In genomic region chr9:131678499-131679111, GRCh38 we compare ENCODE assay signal across 8 cellular contexts.
DNase-seq lines count a peak whose midpoint lies in the region; ATAC-seq and TF ChIP-seq lines count a peak whose summit lies in the region.

No MANE protein-coding gene starts in this region.

- no peak for TF ChIP-seq CTCF in mesothelial cell of epicardium (IDR thresholded peaks at IDR 0.05; ENCODE audit: unreplicated experiment)

- H3K4me1 ChIP-seq in ectodermal cell (ENCODE audit: control insufficient read depth, insufficient read depth, low read length), result peaks cover 28% of the 10 kb centered on the region

- no peaks in the 10 kb centered on the region for H3K36me3 Mint-ChIP-seq in mesothelial cell of epicardium

- no peak overlapping the region for H3K4me3 Mint-ChIP-seq in mesothelial cell of epicardium

- no peaks in the 10 kb centered on the region for H3K9me3 Mint-ChIP-seq in mesothelial cell of epicardium

- peak overlapping the region; percentile 39 for H3K27ac ChIP-seq in ectodermal cell (ENCODE audit: insufficient read depth, low read depth, low read length, poor library complexity, severe bottlenecking)

- no peaks in the 10 kb centered on the region for H3K27me3 Mint-ChIP-seq in mesothelial cell of epicardium (ENCODE audit: low read depth)

- peaks cover 58% of the 10 kb centered on the region for H3K4me1 Mint-ChIP-seq in mesothelial cell of epicardium

- H3K36me3 ChIP-seq in ectodermal cell (ENCODE audit: control insufficient read depth, insufficient read depth, low read length), result no peaks in the 10 kb centered on the region

- H3K4me3 ChIP-seq in ectodermal cell (ENCODE audit: insufficient read depth, low read depth, low read length), result no peak overlapping the region

- H3K27ac Mint-ChIP-seq in mesothelial cell of epicardium, result peak overlapping the region; percentile 84

- DNase-seq in NCI-H226, result peak; percentile 90
- DNase-seq in activated CD4-positive, alpha-beta T cell treated with anti-CD3 and anti-CD28 coated beads, Interleukin-2, amount 50 U/mL, for 4 hours, result peak; percentile 73 to 76
- DNase-seq in mesothelial cell of epicardium (ENCODE audit: low spot score in 2 of 2, unreplicated experiment in 2 of 2), result no peak
- DNase-seq in stimulated activated CD8-positive, alpha-beta memory T cell treated with anti-CD3 and anti-CD28 coated beads, Interleukin-4, amount 100 ng/mL, for 48 hours, result peak; percentile 84
- no peak for DNase-seq in cortex of kidney (lab: John Stamatoyannopoulos, UW)

- WGBS in ectodermal cell, 2 experiments, result 42 to 48% methylated on average over 5 of the region's 5 CpGs

- no peaks in the 10 kb centered on the region for H3K9me3 ChIP-seq in ectodermal cell (ENCODE audit: control insufficient read depth, low read length)

- ATAC-seq in GM18502 (IDR thresholded peaks at IDR 0.05; ENCODE audit: poor library complexity, unreplicated experiment) (peak; percentile 86), HG02642 (IDR thresholded peaks at IDR 0.05; ENCODE audit: poor library complexity, unreplicated experiment) (peak; percentile 73)

- H3K27me3 ChIP-seq in ectodermal cell (ENCODE audit: control insufficient read depth, insufficient read depth, low read length, poor library complexity, severe bottlenecking), result no peaks in the 10 kb centered on the region

Comparison
In these comparisons a context has a peak if more than half of its experiments do, and no peak if none do; other contexts are left out.
1. DNase-seq: peak in NCI-H226 (single experiment), activated CD4-positive, alpha-beta T cell treated with anti-CD3 and anti-CD28 coated beads, Interleukin-2, amount 50 U/mL, for 4 hours (2 of 2) and stimulated activated CD8-positive, alpha-beta memory T cell treated with anti-CD3 and anti-CD28 coated beads, Interleukin-4, amount 100 ng/mL, for 48 hours (single experiment); none in mesothelial cell of epicardium (0 of 2) and cortex of kidney (single experiment).